21 cellular contexts compared by ENCODE assay signal in genomic region chr2:38671946-38672345, GRCh38. TPM values are rescaled to one million over a fixed set of nuclear protein-coding genes. Genes with fewer than 3 reads are reported as not detected.
A peak's percentile ranks its signal among the peaks of the same experiment; 100 is the strongest.
DNase-seq lines count a peak whose midpoint lies in the region; ATAC-seq and TF ChIP-seq lines count a peak whose summit lies in the region.
"Had no signal": no experiment of that assay in that cellular context is flagged by ENCODE, and none has a peak within 500 bp of the region (broad histone marks: within the 10 kb centered on the region; RNA-seq: fewer than 3 reads in every experiment).

No MANE protein-coding gene starts in this region.

- TF ChIP-seq CTCF in hepatocyte (IDR thresholded peaks at IDR 0.05; ENCODE audit: poor library complexity), result no peak

- peaks cover 64% of the 10 kb centered on the region for H3K4me1 Mint-ChIP-seq in T-helper 2 cell treated with Interferon-gamma antibody and Interleukin-4, amounts not matched to agents 5 μg/mL and 100 μg/mL, for 36 hours (ENCODE audit: low read depth)
- H3K4me1 Mint-ChIP-seq in CD4-positive, CD25-positive, alpha-beta regulatory T cell, result peaks cover 33 to 71% (median 51%) of the 10 kb centered on the region in 4 donors
- peaks cover 74% of the 10 kb centered on the region for H3K4me1 Mint-ChIP-seq in activated CD4-positive, alpha-beta memory T cell treated with anti-CD3 and anti-CD28 coated beads for 36 hours (ENCODE audit: low read depth)

- H3K9me3 ChIP-seq in CD4-positive, CD25-positive, alpha-beta regulatory T cell (ENCODE audit: control insufficient read depth in 2 of 2, low read length in 2 of 2), result no peaks in the 10 kb centered on the region
- H3K9me3 ChIP-seq in hepatocyte (ENCODE audit: low read depth), result no peaks in the 10 kb centered on the region
- H3K9me3 ChIP-seq: BLaER1 treated with 17β-estradiol and CSF1 and Interleukin-3, amounts not matched to agents 10 nM and 100 nM had no signal

- H3K36me3 ChIP-seq in CD4-positive, CD25-positive, alpha-beta regulatory T cell (ENCODE audit: control insufficient read depth, insufficient read depth, low read length), result peaks cover 16% of the 10 kb centered on the region
- H3K36me3 ChIP-seq in hepatocyte (replicated peaks; ENCODE audit: insufficient read depth, low read depth), result no peaks in the 10 kb centered on the region

- no peak overlapping the region for H3K4me2 ChIP-seq in hepatocyte
- H3K4me2 ChIP-seq: BLaER1 treated with 17β-estradiol and CSF1 and Interleukin-3, amounts not matched to agents 10 nM and 100 nM had no signal

- H3K9me2 ChIP-seq in hepatocyte (replicated peaks; ENCODE audit: insufficient read depth), result no peaks in the 10 kb centered on the region

- no peaks in the 10 kb centered on the region for H3K27me3 ChIP-seq in CD4-positive, CD25-positive, alpha-beta regulatory T cell (ENCODE audit: control insufficient read depth, insufficient read depth, low read length)
- no peaks in the 10 kb centered on the region for H3K27me3 ChIP-seq in hepatocyte
- H3K27me3 ChIP-seq: BLaER1 treated with 17β-estradiol and CSF1 and Interleukin-3, amounts not matched to agents 10 nM and 100 nM had no signal

- H3K79me2 ChIP-seq in hepatocyte, result peaks cover 73% of the 10 kb centered on the region

- WGBS in hepatocyte (ENCODE audit: low lambda C conversion rate, missing lambda C conversion rate), result 90% methylated on average over 2 of the region's 2 CpGs

- peaks cover 57% of the 10 kb centered on the region for H3K4me1 ChIP-seq in CD4-positive, CD25-positive, alpha-beta regulatory T cell (ENCODE audit: control insufficient read depth, insufficient read depth, low read length, poor library complexity, severe bottlenecking)
- H3K4me1 ChIP-seq in hepatocyte (ENCODE audit: insufficient read depth), result peaks cover 14% of the 10 kb centered on the region

- H3K9me3 Mint-ChIP-seq in T-helper 2 cell treated with Interferon-gamma antibody and Interleukin-4, amounts not matched to agents 5 μg/mL and 100 μg/mL, for 36 hours, result no peaks in the 10 kb centered on the region
- H3K9me3 Mint-ChIP-seq in CD4-positive, CD25-positive, alpha-beta regulatory T cell, result no peaks in the 10 kb centered on the region
- no peaks in the 10 kb centered on the region for H3K9me3 Mint-ChIP-seq in activated CD4-positive, alpha-beta memory T cell treated with anti-CD3 and anti-CD28 coated beads for 36 hours

- POLR2A ChIA-PET in activated CD4-positive, alpha-beta memory T cell treated with anti-CD3 and anti-CD28 coated beads for 36 hours (lab: Charles Lee), result interaction anchor here (0.7 to 3.1 kb wide), 3 partner anchors 10 to 308 kb away, joined by 3 to 11 read pairs (median 3); no protein-coding TSS in a partner anchor

- H3K36me3 Mint-ChIP-seq in T-helper 2 cell treated with Interferon-gamma antibody and Interleukin-4, amounts not matched to agents 5 μg/mL and 100 μg/mL, for 36 hours (ENCODE audit: low read depth), result peaks cover 64% of the 10 kb centered on the region
- H3K36me3 Mint-ChIP-seq in CD4-positive, CD25-positive, alpha-beta regulatory T cell, result peaks cover 29% of the 10 kb centered on the region
- peaks cover 61% of the 10 kb centered on the region for H3K36me3 Mint-ChIP-seq in activated CD4-positive, alpha-beta memory T cell treated with anti-CD3 and anti-CD28 coated beads for 36 hours

- H2AFZ ChIP-seq in hepatocyte, result no peak overlapping the region

- H3K27me3 Mint-ChIP-seq in T-helper 2 cell treated with Interferon-gamma antibody and Interleukin-4, amounts not matched to agents 5 μg/mL and 100 μg/mL, for 36 hours (ENCODE audit: low read depth), result no peaks in the 10 kb centered on the region
- no peaks in the 10 kb centered on the region for H3K27me3 Mint-ChIP-seq in CD4-positive, CD25-positive, alpha-beta regulatory T cell
- H3K27me3 Mint-ChIP-seq in activated CD4-positive, alpha-beta memory T cell treated with anti-CD3 and anti-CD28 coated beads for 36 hours, result no peaks in the 10 kb centered on the region

- no peak for DNase-seq in T-helper 2 cell treated with Interferon-gamma antibody and Interleukin-4, amounts not matched to agents 5 μg/mL and 100 μg/mL, for 36 hours (ENCODE audit: low spot score)
- no peak for DNase-seq in T-helper 2 cell
- DNase-seq in CD4-positive, CD25-positive, alpha-beta regulatory T cell, result no peak
- no peak for DNase-seq in activated CD4-positive, alpha-beta memory T cell treated with anti-CD3 and anti-CD28 coated beads for 36 hours
- DNase-seq in hepatocyte (ENCODE audit: low spot score), result no peak
- DNase-seq in D341Med (ENCODE audit: low spot score), result no peak
- DNase-seq: 8988T, Calu3, DND-41, GDM1, IMR-90, Kasumi-1, NCI-H1105 treated with DMSO at 0.1 percent for 48 hours, NCI-H187 treated with DMSO at 0.1 percent for 48 hours, NCI-H2171, NCI-H510A, SIG-M5 had no signal

- CTCF ChIA-PET in activated CD4-positive, alpha-beta memory T cell treated with anti-CD3 and anti-CD28 coated beads for 36 hours (lab: Charles Lee), result interaction anchor here (1.0 to 3.2 kb wide), 7 partner anchors 8 to 99 kb away, joined by 3 to 16 read pairs (median 5); partner anchors contain the start of gene HNRNPLL

- intact Hi-C loops in activated CD4-positive, alpha-beta memory T cell treated with anti-CD3 and anti-CD28 coated beads for 36 hours (cut with micrococcal nuclease), result no loop called here

- peak overlapping the region; percentile 35 for H3K27ac Mint-ChIP-seq in T-helper 2 cell treated with Interferon-gamma antibody and Interleukin-4, amounts not matched to agents 5 μg/mL and 100 μg/mL, for 36 hours
- peak overlapping the region; percentile 63 to 84 (median 81) for H3K27ac Mint-ChIP-seq in CD4-positive, CD25-positive, alpha-beta regulatory T cell
- peak overlapping the region; percentile 67 for H3K27ac Mint-ChIP-seq in activated CD4-positive, alpha-beta memory T cell treated with anti-CD3 and anti-CD28 coated beads for 36 hours

- no peaks in the 10 kb centered on the region for H4K20me1 ChIP-seq in hepatocyte (ENCODE audit: insufficient read depth, poor library complexity, severe bottlenecking)
- H4K20me1 ChIP-seq: BLaER1 treated with 17β-estradiol and CSF1 and Interleukin-3, amounts not matched to agents 10 nM and 100 nM had no signal

- no peak overlapping the region for H3K27ac ChIP-seq in CD4-positive, CD25-positive, alpha-beta regulatory T cell (ENCODE audit: insufficient read depth, low read length, poor library complexity, severe bottlenecking)
- H3K27ac ChIP-seq in hepatocyte, result peak overlapping the region; percentile 37
- H3K27ac ChIP-seq: BLaER1 treated with 17β-estradiol and CSF1 and Interleukin-3, amounts not matched to agents 10 nM and 100 nM had no signal

- H3K4me3 Mint-ChIP-seq in T-helper 2 cell treated with Interferon-gamma antibody and Interleukin-4, amounts not matched to agents 5 μg/mL and 100 μg/mL, for 36 hours, result peak overlapping the region; percentile 32
- H3K4me3 Mint-ChIP-seq in CD4-positive, CD25-positive, alpha-beta regulatory T cell, result peak overlapping the region; percentile 70 to 89 (median 76)
- no peak overlapping the region for H3K4me3 Mint-ChIP-seq in activated CD4-positive, alpha-beta memory T cell treated with anti-CD3 and anti-CD28 coated beads for 36 hours

- H3K4me3 ChIP-seq in CD4-positive, CD25-positive, alpha-beta regulatory T cell (ENCODE audit: low read depth, low read length), result peak overlapping the region; percentile 31
- no peak overlapping the region for H3K4me3 ChIP-seq in hepatocyte
- H3K4me3 ChIP-seq: BLaER1 treated with 17β-estradiol and CSF1 and Interleukin-3, amounts not matched to agents 10 nM and 100 nM had no signal

- ATAC-seq in CD4-positive, CD25-positive, alpha-beta regulatory T cell (ENCODE audit: low read depth in 2 of 2), result no peak
- ATAC-seq in HG03175 (IDR thresholded peaks at IDR 0.05; ENCODE audit: unreplicated experiment) (no peak), HG03025 (IDR thresholded peaks at IDR 0.05; ENCODE audit: low FRiP score, unreplicated experiment) (no peak)
- ATAC-seq: HCT116 had no signal

RNA-seq across cellular contexts. Expression of gene GALM, which starts 6.0 kb away (rescaled TPM):
- 46.8 TPM for total RNA-seq in CD4-positive, CD25-positive, alpha-beta regulatory T cell
- polyA plus RNA-seq in CD4-positive, CD25-positive, alpha-beta regulatory T cell, result 10 to 100 TPM; 47.5 to 75.2 (median 51.4) TPM
- 10 to 100 TPM; 90.2 to 95.3 TPM for total RNA-seq in activated CD4-positive, alpha-beta memory T cell treated with anti-CD3 and anti-CD28 coated beads for 36 hours
- 49.2 and 59.4 TPM in 2 replicates for total RNA-seq in hepatocyte
- polyA plus RNA-seq in hepatocyte, result 48.3 and 52.6 TPM in 2 replicates
